Comparison of ENCODE assay signal across 8 cellular contexts in the genomic region with DNA sequence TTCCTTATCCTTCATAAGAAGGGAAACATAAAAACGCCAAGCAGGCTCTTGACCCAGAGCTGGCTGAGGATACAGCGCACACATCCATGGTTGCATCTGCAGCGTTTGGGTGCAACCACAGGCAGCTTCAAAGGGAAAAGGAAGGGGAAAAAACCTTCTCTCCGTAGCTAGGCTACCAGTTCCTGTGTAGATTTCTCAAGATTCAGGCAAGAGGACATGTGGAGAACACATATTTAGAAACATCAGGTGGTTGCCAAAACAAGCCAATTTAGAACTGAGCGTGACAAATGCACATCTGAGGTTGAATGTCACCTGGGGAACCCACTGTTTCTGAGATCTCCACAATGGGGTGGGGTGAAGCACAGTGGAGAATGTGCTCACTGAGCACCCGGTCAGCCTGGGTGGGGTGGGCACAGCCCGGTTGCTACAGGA.
DNase-seq lines count a peak whose midpoint lies in the region; ATAC-seq, FAIRE-seq and TF ChIP-seq lines count a peak whose summit lies in the region.

No MANE protein-coding gene starts in this region.

- CTCF ChIA-PET in T-cell (lab: Charles Lee), result no interaction called here
- CTCF ChIA-PET in endothelial cell of umbilical vein (lab: Charles Lee), result interaction anchor here (0.9 kb wide), 1 partner anchor 9 kb away, joined by 3 read pairs; no protein-coding TSS in a partner anchor

- peak overlapping the region; percentile 97 to 100 for H3K27ac Mint-ChIP-seq in T-cell

- no peaks in the 10 kb centered on the region for H3K9me1 ChIP-seq in endothelial cell of umbilical vein (replicated peaks; ENCODE audit: control insufficient read depth, extremely low read depth, insufficient read depth, low read length)

- 60% methylated on average over 7 of the region's 7 CpGs for WGBS in urinary bladder

- no peak overlapping the region for H2AFZ ChIP-seq in endothelial cell of umbilical vein (ENCODE audit: low read depth, low read length)

- BruUV-seq in endothelial cell of umbilical vein (replicated peaks; lab: Mats Ljungman, UMichigan), result no TSS peak

- H3K9me3 Mint-ChIP-seq in T-cell, result no peaks in the 10 kb centered on the region

- POLR2A ChIA-PET in T-cell (lab: Charles Lee) (no interaction called here), endothelial cell of umbilical vein (lab: Charles Lee) (no interaction called here)

- no peak for FAIRE-seq in endothelial cell of umbilical vein (lab: Jason Lieb, UNC)

- no peaks in the 10 kb centered on the region for H3K27me3 ChIP-seq in endothelial cell of umbilical vein (ENCODE audit: control insufficient read depth in 2 of 2, insufficient read depth in 2 of 2, low read length in 2 of 2)

- H3K27me3 Mint-ChIP-seq in T-cell, result no peaks in the 10 kb centered on the region

- H3K4me3 ChIP-seq in endothelial cell of umbilical vein (replicated peaks in 1 of 3; ENCODE audit: insufficient read depth in 1 of 3, low read depth in 1 of 3, low read length in 3 of 3) (no peak overlapping the region), urinary bladder (ENCODE audit: low read depth, low read length) (no peak overlapping the region)

- H3K27ac ChIP-seq in endothelial cell of umbilical vein (ENCODE audit: insufficient read depth, low read depth, low read length) (no peak overlapping the region), urinary bladder (ENCODE audit: low read depth) (peak overlapping the region; percentile 56)

- peak; percentile 83 to 94 (median 91) for ATAC-seq in T-cell (replicated peaks in 1 of 4)
- ATAC-seq in GM18870 (IDR thresholded peaks at IDR 0.05; ENCODE audit: unreplicated experiment), result no peak
- ATAC-seq in HG03045 (IDR thresholded peaks at IDR 0.05; ENCODE audit: unreplicated experiment), result no peak

- dilution Hi-C loops in endothelial cell of umbilical vein (cut with MboI; ENCODE audit: extremely low pct_ligation_motif_present, low sequenced_read_pairs), result no loop called here

- no peaks in the 10 kb centered on the region for H3K36me3 ChIP-seq in endothelial cell of umbilical vein (ENCODE audit: control insufficient read depth in 2 of 2, extremely low read depth in 1 of 2, insufficient read depth in 2 of 2, low read length in 2 of 2)
- H3K36me3 ChIP-seq in urinary bladder (ENCODE audit: insufficient read depth), result no peaks in the 10 kb centered on the region

- H3K36me3 Mint-ChIP-seq in T-cell, result no peaks in the 10 kb centered on the region

- no peak overlapping the region for H3K9ac ChIP-seq in endothelial cell of umbilical vein (replicated peaks; ENCODE audit: extremely low read depth, insufficient read depth, low read length)

- no peak for TF ChIP-seq CTCF in endothelial cell of umbilical vein (IDR thresholded peaks at IDR 0.05; ENCODE audit: extremely low read depth in 1 of 2, insufficient read depth in 1 of 2, low read depth in 1 of 2, low read length in 2 of 2)

- intact Hi-C loops in endothelial cell of umbilical vein (cut with micrococcal nuclease), result loop anchor here (1.0 kb wide), 2 partner anchors 9 to 19 kb away; no protein-coding TSS in a partner anchor

- peak; percentile 18 for DNase-seq in stimulated activated CD4-positive, alpha-beta T cell treated with anti-CD3 and anti-CD28 coated beads, Interleukin-15, amount 100 ng/mL, for 24 hours
- DNase-seq in stimulated activated CD4-positive, alpha-beta T cell treated with anti-CD3 and anti-CD28 coated beads, Interleukin-12 subunit alpha, Interleukin-12 subunit beta, amount 100 ng/mL, for 4 hours, result no peak
- DNase-seq in T-cell (peak in 32 of 34 experiments; percentile 14 to 71 (median 43)), endothelial cell of umbilical vein (ENCODE audit: low read depth, low spot score) (peak; percentile 50), NCI-H2107 (lab: John Stamatoyannopoulos, UW) (no peak)

- H3K4me3 Mint-ChIP-seq in T-cell, result peak overlapping the region; percentile 67 to 72 (median 71)

- no peak overlapping the region for H3K4me2 ChIP-seq in endothelial cell of umbilical vein (ENCODE audit: insufficient read depth, low read length)

- no peaks in the 10 kb centered on the region for H4K20me1 ChIP-seq in endothelial cell of umbilical vein (replicated peaks; ENCODE audit: control insufficient read depth, extremely low read depth, insufficient read depth, low read length)

- no peaks in the 10 kb centered on the region for H3K79me2 ChIP-seq in endothelial cell of umbilical vein (ENCODE audit: control insufficient read depth, insufficient read depth, low read length)

- H3K9me3 ChIP-seq in endothelial cell of umbilical vein (replicated peaks; ENCODE audit: control insufficient read depth, insufficient read depth, low read length), result no peaks in the 10 kb centered on the region

- peaks cover 19 to 59% (median 50%) of the 10 kb centered on the region in 3 donors for H3K4me1 Mint-ChIP-seq in T-cell

- H3K4me1 ChIP-seq in endothelial cell of umbilical vein (ENCODE audit: control insufficient read depth, extremely low read depth, insufficient read depth, low read length), result no peaks in the 10 kb centered on the region
- H3K4me1 ChIP-seq in urinary bladder (ENCODE audit: insufficient read depth), result peaks cover 4% of the 10 kb centered on the region

- no peak for TF ChIP-seq POLR2A in endothelial cell of umbilical vein (IDR thresholded peaks at IDR 0.05; ENCODE audit: low read depth, low read length)

TF ChIP-seq in endothelial cell of umbilical vein, 7 proteins besides CTCF, POLR2A, EP300 and RAD21:
- TF ChIP-seq EZH2 (IDR thresholded peaks at IDR 0.05; ENCODE audit: borderline replicate concordance, low read depth, low read length, severe bottlenecking) (no peak), FOS (IDR thresholded peaks at IDR 0.05; ENCODE audit: borderline replicate concordance, insufficient read depth, low read length) (no peak), MYC (IDR thresholded peaks at IDR 0.05; ENCODE audit: low read depth, low read length) (no peak), POLR2AphosphoS5 (IDR thresholded peaks at IDR 0.05; ENCODE audit: insufficient read depth, low read depth, low read length) (no peak), GATA2 (IDR thresholded peaks at IDR 0.05; ENCODE audit: insufficient read depth, insufficient read length, low read depth, low read length) (no peak), JUN (IDR thresholded peaks at IDR 0.05; ENCODE audit: borderline replicate concordance, insufficient read depth, insufficient read length, low read depth) (no peak)
- TF ChIP-seq, protein P1, sequence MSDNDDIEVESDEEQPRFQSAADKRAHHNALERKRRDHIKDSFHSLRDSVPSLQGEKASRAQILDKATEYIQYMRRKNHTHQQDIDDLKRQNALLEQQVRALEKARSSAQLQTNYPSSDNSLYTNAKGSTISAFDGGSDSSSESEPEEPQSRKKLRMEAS (IDR thresholded peaks at IDR 0.05; ENCODE audit: insufficient read depth, insufficient read length), result no peak

Comparison
In these comparisons a context has a peak if more than half of its experiments do, and no peak if none do; other contexts are left out.
1. DNase-seq: peak in stimulated activated CD4-positive, alpha-beta T cell treated with anti-CD3 and anti-CD28 coated beads, Interleukin-15, amount 100 ng/mL, for 24 hours (single experiment), T-cell (32 of 34) and endothelial cell of umbilical vein (single experiment); none in stimulated activated CD4-positive, alpha-beta T cell treated with anti-CD3 and anti-CD28 coated beads, Interleukin-12 subunit alpha, Interleukin-12 subunit beta, amount 100 ng/mL, for 4 hours (single experiment) and NCI-H2107 (single experiment).
2. ATAC-seq: peak in T-cell (4 of 4); none in GM18870 (single experiment) and HG03045 (single experiment).